Comparison of ENCODE assay signal across 1 cellular context in genomic region chr2:70123051-70123828, GRCh38.
TF ChIP-seq lines count a peak whose summit lies in the region.

No MANE protein-coding gene starts in this region.

TF ChIP-seq in GM12878, 131 proteins besides CTCF, POLR2A, EP300 and RAD21:
- TF ChIP-seq RUNX3 (IDR thresholded peaks at IDR 0.05; ENCODE audit: low read length) (no peak), ZNF217 (IDR thresholded peaks at IDR 0.05) (peak; percentile 47), KLF5 (IDR thresholded peaks at IDR 0.05; ENCODE audit: partially characterized antibody) (no peak), EGR1 (IDR thresholded peaks at IDR 0.05; ENCODE audit: borderline replicate concordance in 1 of 2, low read depth in 2 of 2, low read length in 2 of 2) (no peak), NKRF (conservative IDR thresholded peaks at IDR 0.05) (0 out of 2 replicates have a peak, but pooled peaks have one; percentile 16), PRDM15 (CRISPR knock-in tag; IDR thresholded peaks at IDR 0.05) (no peak), SKIL (IDR thresholded peaks at IDR 0.05; ENCODE audit: low read depth, poor library complexity, severe bottlenecking) (no peak), TCF3 (IDR thresholded peaks at IDR 0.05; ENCODE audit: borderline replicate concordance, insufficient read depth, low read depth, low read length) (no peak), IKZF1 (conservative IDR thresholded peaks at IDR 0.05) (0 out of 2 replicates have a peak, but pooled peaks have one; percentile 5)
